1 cellular context compared by ENCODE assay signal in the genomic region with DNA sequence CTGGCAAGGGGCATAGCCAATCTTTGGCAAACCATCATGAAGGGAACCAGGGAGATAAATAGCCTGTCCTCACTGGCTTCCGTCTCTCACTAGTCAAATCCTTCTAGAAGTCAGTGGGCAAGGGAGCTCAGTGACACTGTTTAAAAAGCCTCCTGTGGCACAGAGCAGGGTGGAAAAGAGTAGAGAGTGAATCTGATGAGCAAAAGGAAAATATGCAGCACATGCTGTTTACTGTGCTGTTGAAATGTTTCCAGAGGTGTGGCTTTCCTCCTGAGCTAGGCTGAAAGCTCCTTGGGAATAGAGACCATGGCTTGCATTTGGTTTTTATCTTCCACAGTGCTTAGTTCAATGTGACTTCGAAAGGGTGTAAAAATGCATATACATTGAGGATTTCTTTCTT.
TF ChIP-seq lines count a peak whose summit lies in the region.

No MANE protein-coding gene starts in this region.

TF ChIP-seq in GM23338, 12 proteins besides CTCF, POLR2A, EP300 and RAD21 (continued from another document):
- TF ChIP-seq, protein P1, sequence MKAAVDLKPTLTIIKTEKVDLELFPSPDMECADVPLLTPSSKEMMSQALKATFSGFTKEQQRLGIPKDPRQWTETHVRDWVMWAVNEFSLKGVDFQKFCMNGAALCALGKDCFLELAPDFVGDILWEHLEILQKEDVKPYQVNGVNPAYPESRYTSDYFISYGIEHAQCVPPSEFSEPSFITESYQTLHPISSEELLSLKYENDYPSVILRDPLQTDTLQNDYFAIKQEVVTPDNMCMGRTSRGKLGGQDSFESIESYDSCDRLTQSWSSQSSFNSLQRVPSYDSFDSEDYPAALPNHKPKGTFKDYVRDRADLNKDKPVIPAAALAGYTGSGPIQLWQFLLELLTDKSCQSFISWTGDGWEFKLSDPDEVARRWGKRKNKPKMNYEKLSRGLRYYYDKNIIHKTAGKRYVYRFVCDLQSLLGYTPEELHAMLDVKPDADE (IDR thresholded peaks at IDR 0.05): no peak
- TF ChIP-seq EZH2 (IDR thresholded peaks at IDR 0.05; ENCODE audit: low read depth, unreplicated experiment) (no peak), EZH2phosphoT487 (IDR thresholded peaks at IDR 0.05; ENCODE audit: unreplicated experiment) (no peak), POLR2AphosphoS5 (IDR thresholded peaks at IDR 0.05; ENCODE audit: low read depth) (no peak), ZNF114 (CRISPR knock-in tag; IDR thresholded peaks at IDR 0.05) (no peak), JUNB (IDR thresholded peaks at IDR 0.05; ENCODE audit: unreplicated experiment) (no peak), ZNF331 (CRISPR knock-in tag; IDR thresholded peaks at IDR 0.05; ENCODE audit: low read depth) (no peak), STAT1 (IDR thresholded peaks at IDR 0.05; ENCODE audit: unreplicated experiment) (no peak), CREB1 (CRISPR knock-in tag; IDR thresholded peaks at IDR 0.05; ENCODE audit: low read depth) (no peak)
- TF ChIP-seq, protein P2, sequence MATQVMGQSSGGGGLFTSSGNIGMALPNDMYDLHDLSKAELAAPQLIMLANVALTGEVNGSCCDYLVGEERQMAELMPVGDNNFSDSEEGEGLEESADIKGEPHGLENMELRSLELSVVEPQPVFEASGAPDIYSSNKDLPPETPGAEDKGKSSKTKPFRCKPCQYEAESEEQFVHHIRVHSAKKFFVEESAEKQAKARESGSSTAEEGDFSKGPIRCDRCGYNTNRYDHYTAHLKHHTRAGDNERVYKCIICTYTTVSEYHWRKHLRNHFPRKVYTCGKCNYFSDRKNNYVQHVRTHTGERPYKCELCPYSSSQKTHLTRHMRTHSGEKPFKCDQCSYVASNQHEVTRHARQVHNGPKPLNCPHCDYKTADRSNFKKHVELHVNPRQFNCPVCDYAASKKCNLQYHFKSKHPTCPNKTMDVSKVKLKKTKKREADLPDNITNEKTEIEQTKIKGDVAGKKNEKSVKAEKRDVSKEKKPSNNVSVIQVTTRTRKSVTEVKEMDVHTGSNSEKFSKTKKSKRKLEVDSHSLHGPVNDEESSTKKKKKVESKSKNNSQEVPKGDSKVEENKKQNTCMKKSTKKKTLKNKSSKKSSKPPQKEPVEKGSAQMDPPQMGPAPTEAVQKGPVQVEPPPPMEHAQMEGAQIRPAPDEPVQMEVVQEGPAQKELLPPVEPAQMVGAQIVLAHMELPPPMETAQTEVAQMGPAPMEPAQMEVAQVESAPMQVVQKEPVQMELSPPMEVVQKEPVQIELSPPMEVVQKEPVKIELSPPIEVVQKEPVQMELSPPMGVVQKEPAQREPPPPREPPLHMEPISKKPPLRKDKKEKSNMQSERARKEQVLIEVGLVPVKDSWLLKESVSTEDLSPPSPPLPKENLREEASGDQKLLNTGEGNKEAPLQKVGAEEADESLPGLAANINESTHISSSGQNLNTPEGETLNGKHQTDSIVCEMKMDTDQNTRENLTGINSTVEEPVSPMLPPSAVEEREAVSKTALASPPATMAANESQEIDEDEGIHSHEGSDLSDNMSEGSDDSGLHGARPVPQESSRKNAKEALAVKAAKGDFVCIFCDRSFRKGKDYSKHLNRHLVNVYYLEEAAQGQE (IDR thresholded peaks at IDR 0.05; ENCODE audit: unreplicated experiment): no peak
